19 cellular contexts compared by ENCODE assay signal in the genomic region with DNA sequence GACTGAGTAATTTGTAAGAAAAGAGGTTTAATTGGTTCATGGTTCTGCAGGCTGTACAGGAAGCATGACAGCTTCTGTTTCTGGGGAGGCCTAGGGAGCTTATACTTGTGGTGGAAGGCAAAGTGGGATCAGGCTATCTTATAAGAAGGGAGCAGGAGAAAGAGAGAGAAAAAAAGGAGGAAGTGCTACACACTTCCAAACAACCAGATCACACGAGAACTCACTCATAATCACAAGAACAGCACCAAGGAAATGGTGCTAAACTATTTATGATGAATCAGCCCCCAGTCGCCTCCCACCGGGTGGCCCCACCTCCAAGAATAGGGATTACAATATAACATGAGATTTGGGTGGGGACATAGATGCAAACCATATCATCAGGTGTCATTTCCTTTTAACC.
"Had no signal": no experiment of that assay in that cellular context is flagged by ENCODE, and none has a peak within 500 bp of the region (broad histone marks: within the 10 kb centered on the region; RNA-seq: fewer than 3 reads in every experiment).

No MANE protein-coding gene starts in this region.

- H3K9me3 ChIP-seq: esophagus squamous epithelium, lower lobe of right lung, transverse colon had no signal

- H3K36me3 ChIP-seq: esophagus squamous epithelium, left ventricle myocardium inferior, lower lobe of right lung, thoracic aorta, transverse colon had no signal

- H3K27ac ChIP-seq: dorsolateral prefrontal cortex, epithelial cell of prostate, esophagus squamous epithelium, left ventricle myocardium inferior, lower lobe of right lung, thoracic aorta, transverse colon had no signal

- DNase-seq: cortex of kidney; dorsolateral prefrontal cortex; effector CD8-positive, alpha-beta T cell; esophagus squamous epithelium; foreskin fibroblast; left cardiac atrium; left ventricle myocardium inferior; lower lobe of right lung; naive B cell; posterior cingulate gyrus; stimulated activated CD4-positive, alpha-beta T cell treated with anti-CD3 and anti-CD28 coated beads, Interleukin-2, amount 100 ng/mL, for 24 hours; stimulated activated CD4-positive, alpha-beta T cell treated with anti-CD3 and anti-CD28 coated beads, Interleukin-4, amount 100 ng/mL, for 4 hours; stimulated activated naive B cell treated with anti-CD40 and anti-IgM and Interleukin-4, amounts not matched to agents 10 μg/mL and 1 μg/mL and 100 μg/mL, for 72 hours; stimulated activated naive CD8-positive, alpha-beta T cell treated with anti-CD3 and anti-CD28 coated beads, Interleukin-15, amount 100 ng/mL, for 72 hours; transverse colon had no signal

- H3K4me3 ChIP-seq: dorsolateral prefrontal cortex, esophagus squamous epithelium, left ventricle myocardium inferior, lower lobe of right lung, thoracic aorta, transverse colon had no signal

- H3K4me1 ChIP-seq: esophagus squamous epithelium, left ventricle myocardium inferior, lower lobe of right lung, transverse colon had no signal

- FAIRE-seq: keratinocyte had no signal

- ATAC-seq: left cardiac atrium; lower lobe of right lung; sciatic nerve; stimulated activated naive B cell treated with anti-CD40 and anti-IgM and Interleukin-4, amounts not matched to agents 10 μg/mL and 1 μg/mL and 100 μg/mL, for 72 hours; stimulated activated naive CD8-positive, alpha-beta T cell treated with anti-CD3 and anti-CD28 coated beads, Interleukin-15, amount 100 ng/mL, for 72 hours had no signal

- H3K27me3 ChIP-seq: dorsolateral prefrontal cortex, esophagus squamous epithelium, transverse colon had no signal
